1 cellular context compared by ENCODE assay signal in the genomic region with DNA sequence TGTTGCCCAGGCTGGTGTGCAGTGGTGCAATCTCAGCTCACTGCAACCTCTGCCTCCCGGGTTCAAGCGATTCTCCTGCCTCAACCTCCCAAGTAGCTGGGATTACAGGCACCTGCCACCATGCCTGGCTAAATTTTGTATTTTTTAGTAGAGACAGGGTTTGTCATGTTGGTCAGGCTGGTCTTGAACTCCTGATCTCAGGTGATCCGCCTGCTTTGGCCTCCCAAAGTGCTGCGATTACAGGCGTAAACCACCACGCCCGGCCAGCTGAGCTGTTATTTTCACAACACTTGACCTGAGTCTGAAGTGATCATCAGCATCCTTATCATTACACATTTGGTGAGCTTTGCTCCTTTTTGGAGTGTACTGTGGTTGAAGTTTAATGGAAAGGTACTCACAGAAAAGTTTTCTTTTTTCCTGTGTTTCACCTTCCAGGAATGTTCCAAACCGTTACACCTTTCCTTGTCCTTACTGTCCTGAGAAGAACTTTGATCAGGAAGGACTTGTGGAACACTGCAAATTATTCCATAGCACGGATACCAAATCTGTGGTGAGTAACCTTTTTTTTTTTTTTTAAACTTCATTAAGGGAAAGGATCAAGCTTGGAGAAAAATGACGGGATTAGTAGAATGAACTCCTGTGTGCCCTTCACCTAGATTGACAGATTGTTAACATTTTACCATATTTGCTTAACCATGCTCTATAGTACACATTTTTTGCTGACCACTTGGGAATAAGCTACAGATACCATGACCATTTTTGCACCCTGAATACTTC.
A peak's percentile ranks its signal among the peaks of the same experiment; 100 is the strongest.
TF ChIP-seq lines count a peak whose summit lies in the region.

No MANE protein-coding gene starts in this region.

TF ChIP-seq in HepG2, 621 proteins besides CTCF, POLR2A, EP300 and RAD21 (continued from another document and continues in another):
- TF ChIP-seq, protein P1, sequence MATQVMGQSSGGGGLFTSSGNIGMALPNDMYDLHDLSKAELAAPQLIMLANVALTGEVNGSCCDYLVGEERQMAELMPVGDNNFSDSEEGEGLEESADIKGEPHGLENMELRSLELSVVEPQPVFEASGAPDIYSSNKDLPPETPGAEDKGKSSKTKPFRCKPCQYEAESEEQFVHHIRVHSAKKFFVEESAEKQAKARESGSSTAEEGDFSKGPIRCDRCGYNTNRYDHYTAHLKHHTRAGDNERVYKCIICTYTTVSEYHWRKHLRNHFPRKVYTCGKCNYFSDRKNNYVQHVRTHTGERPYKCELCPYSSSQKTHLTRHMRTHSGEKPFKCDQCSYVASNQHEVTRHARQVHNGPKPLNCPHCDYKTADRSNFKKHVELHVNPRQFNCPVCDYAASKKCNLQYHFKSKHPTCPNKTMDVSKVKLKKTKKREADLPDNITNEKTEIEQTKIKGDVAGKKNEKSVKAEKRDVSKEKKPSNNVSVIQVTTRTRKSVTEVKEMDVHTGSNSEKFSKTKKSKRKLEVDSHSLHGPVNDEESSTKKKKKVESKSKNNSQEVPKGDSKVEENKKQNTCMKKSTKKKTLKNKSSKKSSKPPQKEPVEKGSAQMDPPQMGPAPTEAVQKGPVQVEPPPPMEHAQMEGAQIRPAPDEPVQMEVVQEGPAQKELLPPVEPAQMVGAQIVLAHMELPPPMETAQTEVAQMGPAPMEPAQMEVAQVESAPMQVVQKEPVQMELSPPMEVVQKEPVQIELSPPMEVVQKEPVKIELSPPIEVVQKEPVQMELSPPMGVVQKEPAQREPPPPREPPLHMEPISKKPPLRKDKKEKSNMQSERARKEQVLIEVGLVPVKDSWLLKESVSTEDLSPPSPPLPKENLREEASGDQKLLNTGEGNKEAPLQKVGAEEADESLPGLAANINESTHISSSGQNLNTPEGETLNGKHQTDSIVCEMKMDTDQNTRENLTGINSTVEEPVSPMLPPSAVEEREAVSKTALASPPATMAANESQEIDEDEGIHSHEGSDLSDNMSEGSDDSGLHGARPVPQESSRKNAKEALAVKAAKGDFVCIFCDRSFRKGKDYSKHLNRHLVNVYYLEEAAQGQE (IDR thresholded peaks at IDR 0.05; ENCODE audit: borderline replicate concordance in 1 of 2, low read depth in 1 of 2, low read length in 2 of 2): 0 out of 4 replicates have a peak, but pooled peaks of 1 of the 2 experiments have one; percentile 30
- TF ChIP-seq, protein P2, sequence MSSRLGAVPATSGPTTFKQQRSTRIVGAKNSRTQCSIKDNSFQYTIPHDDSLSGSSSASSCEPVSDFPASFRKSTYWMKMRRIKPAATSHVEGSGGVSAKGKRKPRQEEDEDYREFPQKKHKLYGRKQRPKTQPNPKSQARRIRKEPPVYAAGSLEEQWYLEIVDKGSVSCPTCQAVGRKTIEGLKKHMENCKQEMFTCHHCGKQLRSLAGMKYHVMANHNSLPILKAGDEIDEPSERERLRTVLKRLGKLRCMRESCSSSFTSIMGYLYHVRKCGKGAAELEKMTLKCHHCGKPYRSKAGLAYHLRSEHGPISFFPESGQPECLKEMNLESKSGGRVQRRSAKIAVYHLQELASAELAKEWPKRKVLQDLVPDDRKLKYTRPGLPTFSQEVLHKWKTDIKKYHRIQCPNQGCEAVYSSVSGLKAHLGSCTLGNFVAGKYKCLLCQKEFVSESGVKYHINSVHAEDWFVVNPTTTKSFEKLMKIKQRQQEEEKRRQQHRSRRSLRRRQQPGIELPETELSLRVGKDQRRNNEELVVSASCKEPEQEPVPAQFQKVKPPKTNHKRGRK (CRISPR knock-in tag; IDR thresholded peaks at IDR 0.05): no peak
- no peak for TF ChIP-seq HHEX (CRISPR knock-in tag; IDR thresholded peaks at IDR 0.05)
- TF ChIP-seq ZNF780A (CRISPR knock-in tag; IDR thresholded peaks at IDR 0.05): no peak
- TF ChIP-seq CHCHD3 (CRISPR knock-in tag; IDR thresholded peaks at IDR 0.05): no peak
- TF ChIP-seq GTF3A (CRISPR knock-in tag; conservative IDR thresholded peaks at IDR 0.05): no peak
- TF ChIP-seq ZFP1 (CRISPR knock-in tag; IDR thresholded peaks at IDR 0.05): peak; percentile 24; the same call in 1 of the 2 replicates
- TF ChIP-seq MEIS2 (CRISPR knock-in tag; IDR thresholded peaks at IDR 0.05): no peak; the same call in 1 of the 2 replicates
- TF ChIP-seq NCOA1 (CRISPR knock-in tag; IDR thresholded peaks at IDR 0.05): no peak; the same call in 1 of the 2 replicates
- TF ChIP-seq, protein P3, sequence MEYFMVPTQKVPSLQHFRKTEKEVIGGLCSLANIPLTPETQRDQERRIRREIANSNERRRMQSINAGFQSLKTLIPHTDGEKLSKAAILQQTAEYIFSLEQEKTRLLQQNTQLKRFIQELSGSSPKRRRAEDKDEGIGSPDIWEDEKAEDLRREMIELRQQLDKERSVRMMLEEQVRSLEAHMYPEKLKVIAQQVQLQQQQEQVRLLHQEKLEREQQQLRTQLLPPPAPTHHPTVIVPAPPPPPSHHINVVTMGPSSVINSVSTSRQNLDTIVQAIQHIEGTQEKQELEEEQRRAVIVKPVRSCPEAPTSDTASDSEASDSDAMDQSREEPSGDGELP (IDR thresholded peaks at IDR 0.05; ENCODE audit: borderline replicate concordance, low read depth): peak; percentile 98
- TF ChIP-seq ZFP36L2 (CRISPR knock-in tag; IDR thresholded peaks at IDR 0.05): no peak
- TF ChIP-seq ZNF441 (CRISPR knock-in tag; IDR thresholded peaks at IDR 0.05; ENCODE audit: borderline replicate concordance): 0 out of 2 replicates have a peak, but pooled peaks have one; percentile 15
- TF ChIP-seq ZNF34 (CRISPR knock-in tag; IDR thresholded peaks at IDR 0.05; ENCODE audit: borderline replicate concordance): no peak
- no peak for TF ChIP-seq THAP11 (CRISPR knock-in tag; IDR thresholded peaks at IDR 0.05)
- 0 out of 2 replicates have a peak, but pooled peaks have one; percentile 33 for TF ChIP-seq CHD4 (IDR thresholded peaks at IDR 0.05; ENCODE audit: borderline replicate concordance, low read length)
- TF ChIP-seq HNF4G (IDR thresholded peaks at IDR 0.05; ENCODE audit: borderline replicate concordance, low read depth, low read length): peak; percentile 81
- TF ChIP-seq HNF4G (CRISPR knock-in tag; IDR thresholded peaks at IDR 0.05; ENCODE audit: borderline replicate concordance, low read depth): peak; percentile 89; the same call in 1 of the 2 replicates
- no peak for TF ChIP-seq ZFP36 (IDR thresholded peaks at IDR 0.05; ENCODE audit: borderline replicate concordance, low read depth, low read length, partially characterized antibody)
- TF ChIP-seq ZFAT (CRISPR knock-in tag; conservative IDR thresholded peaks at IDR 0.05): no peak
- no peak; the same call in 1 of the 2 replicates for TF ChIP-seq NFIC (IDR thresholded peaks at IDR 0.05; ENCODE audit: low read length)
- no peak for TF ChIP-seq SIX1 (CRISPR knock-in tag; IDR thresholded peaks at IDR 0.05; ENCODE audit: borderline replicate concordance)
- TF ChIP-seq KLF16 (CRISPR knock-in tag; IDR thresholded peaks at IDR 0.05): peak in 1 of 2 experiments; percentile 70; a peak in 1 of 4 replicates
- TF ChIP-seq PTBP1 (IDR thresholded peaks at IDR 0.05; ENCODE audit: low read depth, low read length, poor library complexity, severe bottlenecking): no peak
- TF ChIP-seq, protein P4, sequence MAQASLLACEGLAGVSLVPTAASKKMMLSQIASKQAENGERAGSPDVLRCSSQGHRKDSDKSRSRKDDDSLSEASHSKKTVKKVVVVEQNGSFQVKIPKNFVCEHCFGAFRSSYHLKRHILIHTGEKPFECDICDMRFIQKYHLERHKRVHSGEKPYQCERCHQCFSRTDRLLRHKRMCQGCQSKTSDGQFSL (CRISPR knock-in tag; IDR thresholded peaks at IDR 0.05): no peak
- no peak for TF ChIP-seq RARG (CRISPR knock-in tag; IDR thresholded peaks at IDR 0.05; ENCODE audit: low read depth)
- peak; percentile 79 to 85 for TF ChIP-seq MAFK (conservative IDR thresholded peaks at IDR 0.05 in 1 of 2, IDR thresholded peaks at IDR 0.05 in 1 of 2; ENCODE audit: low read length in 2 of 2)
- TF ChIP-seq ZNF879 (CRISPR knock-in tag; IDR thresholded peaks at IDR 0.05): peak; percentile 50; the same call in 1 of the 2 replicates
- no peak for TF ChIP-seq MED8 (CRISPR knock-in tag; IDR thresholded peaks at IDR 0.05; ENCODE audit: insufficient replicate concordance)
- TF ChIP-seq ZNF354B (CRISPR knock-in tag; IDR thresholded peaks at IDR 0.05): no peak
- TF ChIP-seq ZNF558 (CRISPR knock-in tag; IDR thresholded peaks at IDR 0.05; ENCODE audit: borderline replicate concordance): peak; percentile 33; the same call in 1 of the 2 replicates
- no peak for TF ChIP-seq NFE2 (CRISPR knock-in tag; IDR thresholded peaks at IDR 0.05)
- no peak; the same call in 1 of the 2 replicates for TF ChIP-seq SRY (CRISPR knock-in tag; IDR thresholded peaks at IDR 0.05)
- TF ChIP-seq TRIM24 (CRISPR knock-in tag; IDR thresholded peaks at IDR 0.05): no peak
- TF ChIP-seq ZNF678 (CRISPR knock-in tag; IDR thresholded peaks at IDR 0.05): no peak
- TF ChIP-seq CENPX (CRISPR knock-in tag; IDR thresholded peaks at IDR 0.05): no peak
- peak; percentile 22; the same call in 1 of the 2 replicates for TF ChIP-seq ZNF670 (CRISPR knock-in tag; IDR thresholded peaks at IDR 0.05; ENCODE audit: borderline replicate concordance)
- no peak for TF ChIP-seq ZNF430 (CRISPR knock-in tag; IDR thresholded peaks at IDR 0.05)
- no peak for TF ChIP-seq ZZZ3 (CRISPR knock-in tag; IDR thresholded peaks at IDR 0.05; ENCODE audit: borderline replicate concordance)
- TF ChIP-seq ASH2L (IDR thresholded peaks at IDR 0.05; ENCODE audit: insufficient read length, low read depth, low read length): peak; percentile 72
- TF ChIP-seq ZNF839 (CRISPR knock-in tag; IDR thresholded peaks at IDR 0.05; ENCODE audit: borderline replicate concordance): no peak
- TF ChIP-seq ZNF547 (CRISPR knock-in tag; IDR thresholded peaks at IDR 0.05): 0 out of 2 replicates have a peak, but pooled peaks have one; percentile 64
- TF ChIP-seq HDAC2 (CRISPR knock-in tag; IDR thresholded peaks at IDR 0.05): peak; percentile 87
- TF ChIP-seq ZNF317 (CRISPR knock-in tag; IDR thresholded peaks at IDR 0.05): peak; percentile 67
- peak; percentile 68 for TF ChIP-seq FOXA3 (CRISPR knock-in tag; IDR thresholded peaks at IDR 0.05)
- no peak for TF ChIP-seq JDP2 (CRISPR knock-in tag; IDR thresholded peaks at IDR 0.05; ENCODE audit: borderline replicate concordance)
- TF ChIP-seq REXO4 (CRISPR knock-in tag; IDR thresholded peaks at IDR 0.05; ENCODE audit: borderline replicate concordance): no peak
- TF ChIP-seq, protein P5, sequence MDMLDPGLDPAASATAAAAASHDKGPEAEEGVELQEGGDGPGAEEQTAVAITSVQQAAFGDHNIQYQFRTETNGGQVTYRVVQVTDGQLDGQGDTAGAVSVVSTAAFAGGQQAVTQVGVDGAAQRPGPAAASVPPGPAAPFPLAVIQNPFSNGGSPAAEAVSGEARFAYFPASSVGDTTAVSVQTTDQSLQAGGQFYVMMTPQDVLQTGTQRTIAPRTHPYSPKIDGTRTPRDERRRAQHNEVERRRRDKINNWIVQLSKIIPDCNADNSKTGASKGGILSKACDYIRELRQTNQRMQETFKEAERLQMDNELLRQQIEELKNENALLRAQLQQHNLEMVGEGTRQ (IDR thresholded peaks at IDR 0.05; ENCODE audit: low read depth, low read length): no peak
- TF ChIP-seq, protein P5 (CRISPR knock-in tag; IDR thresholded peaks at IDR 0.05; ENCODE audit: borderline replicate concordance): no peak
- TF ChIP-seq GATAD1 (CRISPR knock-in tag; IDR thresholded peaks at IDR 0.05): 0 out of 2 replicates have a peak, but pooled peaks have one; percentile 10
- TF ChIP-seq, protein P6, sequence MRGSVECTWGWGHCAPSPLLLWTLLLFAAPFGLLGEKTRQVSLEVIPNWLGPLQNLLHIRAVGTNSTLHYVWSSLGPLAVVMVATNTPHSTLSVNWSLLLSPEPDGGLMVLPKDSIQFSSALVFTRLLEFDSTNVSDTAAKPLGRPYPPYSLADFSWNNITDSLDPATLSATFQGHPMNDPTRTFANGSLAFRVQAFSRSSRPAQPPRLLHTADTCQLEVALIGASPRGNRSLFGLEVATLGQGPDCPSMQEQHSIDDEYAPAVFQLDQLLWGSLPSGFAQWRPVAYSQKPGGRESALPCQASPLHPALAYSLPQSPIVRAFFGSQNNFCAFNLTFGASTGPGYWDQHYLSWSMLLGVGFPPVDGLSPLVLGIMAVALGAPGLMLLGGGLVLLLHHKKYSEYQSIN (CRISPR knock-in tag; IDR thresholded peaks at IDR 0.05; ENCODE audit: borderline replicate concordance): no peak
- no peak for TF ChIP-seq ZNF180 (CRISPR knock-in tag; IDR thresholded peaks at IDR 0.05; ENCODE audit: borderline replicate concordance, low read depth)
- TF ChIP-seq, protein P7, sequence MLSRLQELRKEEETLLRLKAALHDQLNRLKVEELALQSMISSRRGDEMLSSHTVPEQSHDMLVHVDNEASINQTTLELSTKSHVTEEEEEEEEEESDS (CRISPR knock-in tag; IDR thresholded peaks at IDR 0.05; ENCODE audit: borderline replicate concordance): peak; percentile 41; the same call in 1 of the 2 replicates
- TF ChIP-seq HES4 (CRISPR knock-in tag; IDR thresholded peaks at IDR 0.05; ENCODE audit: borderline replicate concordance): no peak
- 0 out of 2 replicates have a peak, but pooled peaks have one; percentile 63 for TF ChIP-seq SETDB1 (CRISPR knock-in tag; IDR thresholded peaks at IDR 0.05; ENCODE audit: borderline replicate concordance)
- TF ChIP-seq KDM6A (CRISPR knock-in tag; IDR thresholded peaks at IDR 0.05; ENCODE audit: low read depth): peak; percentile 82
- TF ChIP-seq ZNF841 (CRISPR knock-in tag; IDR thresholded peaks at IDR 0.05; ENCODE audit: borderline replicate concordance): no peak
- TF ChIP-seq ZNF124 (CRISPR knock-in tag; IDR thresholded peaks at IDR 0.05): peak; percentile 30; the same call in 1 of the 2 replicates
- no peak for TF ChIP-seq KAT2B (IDR thresholded peaks at IDR 0.05; ENCODE audit: borderline replicate concordance, low read depth, low read length)
- TF ChIP-seq STAG1 (CRISPR knock-in tag; IDR thresholded peaks at IDR 0.05): no peak
- peak; percentile 80; the same call in 1 of the 2 replicates for TF ChIP-seq HOXA3 (CRISPR knock-in tag; IDR thresholded peaks at IDR 0.05)
- TF ChIP-seq, protein P8, sequence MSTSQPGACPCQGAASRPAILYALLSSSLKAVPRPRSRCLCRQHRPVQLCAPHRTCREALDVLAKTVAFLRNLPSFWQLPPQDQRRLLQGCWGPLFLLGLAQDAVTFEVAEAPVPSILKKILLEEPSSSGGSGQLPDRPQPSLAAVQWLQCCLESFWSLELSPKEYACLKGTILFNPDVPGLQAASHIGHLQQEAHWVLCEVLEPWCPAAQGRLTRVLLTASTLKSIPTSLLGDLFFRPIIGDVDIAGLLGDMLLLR (CRISPR knock-in tag; IDR thresholded peaks at IDR 0.05): no peak
- peak; percentile 60; the same call in 1 of the 2 replicates for TF ChIP-seq GZF1 (CRISPR knock-in tag; IDR thresholded peaks at IDR 0.05)
- peak; percentile 100 for TF ChIP-seq ZMYM2 (CRISPR knock-in tag; IDR thresholded peaks at IDR 0.05)
